In the genomic region with DNA sequence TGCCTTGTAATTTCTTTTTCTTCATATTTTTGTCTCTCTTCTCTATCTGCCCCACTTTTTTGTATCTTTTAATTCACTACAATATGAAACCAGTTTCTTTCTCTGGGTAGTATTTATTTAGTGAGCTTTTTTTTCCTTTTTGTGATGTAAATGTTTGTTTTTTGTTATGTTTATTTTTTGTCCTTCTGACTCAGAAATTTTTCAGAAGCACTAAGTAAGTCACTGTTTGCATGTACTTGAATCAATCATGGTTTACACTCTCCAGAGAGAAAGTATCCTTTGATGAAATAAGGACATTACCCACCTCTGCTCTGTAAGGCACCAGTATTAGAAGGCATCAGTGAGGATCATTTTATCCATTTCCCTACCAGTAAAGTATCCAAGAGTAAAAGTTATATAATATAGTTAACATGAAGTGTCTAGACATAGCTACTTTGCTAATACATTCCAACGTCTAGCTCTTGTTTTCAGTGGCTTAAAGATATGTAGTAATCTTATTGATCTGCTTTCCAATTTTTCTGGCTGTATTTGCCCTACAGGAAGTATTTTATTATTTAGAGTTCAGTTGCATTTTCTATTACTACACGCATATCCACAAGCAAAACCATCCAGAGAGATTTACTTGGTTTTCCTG, we compare ENCODE assay signal across 1 cellular context.
TF ChIP-seq lines count a peak whose summit lies in the region.

No MANE protein-coding gene starts in this region.

TF ChIP-seq in GM23338, 12 proteins besides CTCF, POLR2A, EP300 and RAD21:
- TF ChIP-seq CREB1 (CRISPR knock-in tag; IDR thresholded peaks at IDR 0.05; ENCODE audit: low read depth) (no peak), EZH2 (IDR thresholded peaks at IDR 0.05; ENCODE audit: low read depth, unreplicated experiment) (no peak), STAT1 (IDR thresholded peaks at IDR 0.05; ENCODE audit: unreplicated experiment) (no peak), ZNF331 (CRISPR knock-in tag; IDR thresholded peaks at IDR 0.05; ENCODE audit: low read depth) (no peak), JUNB (IDR thresholded peaks at IDR 0.05; ENCODE audit: unreplicated experiment) (no peak), ZNF114 (CRISPR knock-in tag; IDR thresholded peaks at IDR 0.05) (no peak), NANOG (IDR thresholded peaks at IDR 0.05; ENCODE audit: borderline replicate concordance) (no peak), EZH2phosphoT487 (IDR thresholded peaks at IDR 0.05; ENCODE audit: unreplicated experiment) (no peak)
- TF ChIP-seq, protein P1, sequence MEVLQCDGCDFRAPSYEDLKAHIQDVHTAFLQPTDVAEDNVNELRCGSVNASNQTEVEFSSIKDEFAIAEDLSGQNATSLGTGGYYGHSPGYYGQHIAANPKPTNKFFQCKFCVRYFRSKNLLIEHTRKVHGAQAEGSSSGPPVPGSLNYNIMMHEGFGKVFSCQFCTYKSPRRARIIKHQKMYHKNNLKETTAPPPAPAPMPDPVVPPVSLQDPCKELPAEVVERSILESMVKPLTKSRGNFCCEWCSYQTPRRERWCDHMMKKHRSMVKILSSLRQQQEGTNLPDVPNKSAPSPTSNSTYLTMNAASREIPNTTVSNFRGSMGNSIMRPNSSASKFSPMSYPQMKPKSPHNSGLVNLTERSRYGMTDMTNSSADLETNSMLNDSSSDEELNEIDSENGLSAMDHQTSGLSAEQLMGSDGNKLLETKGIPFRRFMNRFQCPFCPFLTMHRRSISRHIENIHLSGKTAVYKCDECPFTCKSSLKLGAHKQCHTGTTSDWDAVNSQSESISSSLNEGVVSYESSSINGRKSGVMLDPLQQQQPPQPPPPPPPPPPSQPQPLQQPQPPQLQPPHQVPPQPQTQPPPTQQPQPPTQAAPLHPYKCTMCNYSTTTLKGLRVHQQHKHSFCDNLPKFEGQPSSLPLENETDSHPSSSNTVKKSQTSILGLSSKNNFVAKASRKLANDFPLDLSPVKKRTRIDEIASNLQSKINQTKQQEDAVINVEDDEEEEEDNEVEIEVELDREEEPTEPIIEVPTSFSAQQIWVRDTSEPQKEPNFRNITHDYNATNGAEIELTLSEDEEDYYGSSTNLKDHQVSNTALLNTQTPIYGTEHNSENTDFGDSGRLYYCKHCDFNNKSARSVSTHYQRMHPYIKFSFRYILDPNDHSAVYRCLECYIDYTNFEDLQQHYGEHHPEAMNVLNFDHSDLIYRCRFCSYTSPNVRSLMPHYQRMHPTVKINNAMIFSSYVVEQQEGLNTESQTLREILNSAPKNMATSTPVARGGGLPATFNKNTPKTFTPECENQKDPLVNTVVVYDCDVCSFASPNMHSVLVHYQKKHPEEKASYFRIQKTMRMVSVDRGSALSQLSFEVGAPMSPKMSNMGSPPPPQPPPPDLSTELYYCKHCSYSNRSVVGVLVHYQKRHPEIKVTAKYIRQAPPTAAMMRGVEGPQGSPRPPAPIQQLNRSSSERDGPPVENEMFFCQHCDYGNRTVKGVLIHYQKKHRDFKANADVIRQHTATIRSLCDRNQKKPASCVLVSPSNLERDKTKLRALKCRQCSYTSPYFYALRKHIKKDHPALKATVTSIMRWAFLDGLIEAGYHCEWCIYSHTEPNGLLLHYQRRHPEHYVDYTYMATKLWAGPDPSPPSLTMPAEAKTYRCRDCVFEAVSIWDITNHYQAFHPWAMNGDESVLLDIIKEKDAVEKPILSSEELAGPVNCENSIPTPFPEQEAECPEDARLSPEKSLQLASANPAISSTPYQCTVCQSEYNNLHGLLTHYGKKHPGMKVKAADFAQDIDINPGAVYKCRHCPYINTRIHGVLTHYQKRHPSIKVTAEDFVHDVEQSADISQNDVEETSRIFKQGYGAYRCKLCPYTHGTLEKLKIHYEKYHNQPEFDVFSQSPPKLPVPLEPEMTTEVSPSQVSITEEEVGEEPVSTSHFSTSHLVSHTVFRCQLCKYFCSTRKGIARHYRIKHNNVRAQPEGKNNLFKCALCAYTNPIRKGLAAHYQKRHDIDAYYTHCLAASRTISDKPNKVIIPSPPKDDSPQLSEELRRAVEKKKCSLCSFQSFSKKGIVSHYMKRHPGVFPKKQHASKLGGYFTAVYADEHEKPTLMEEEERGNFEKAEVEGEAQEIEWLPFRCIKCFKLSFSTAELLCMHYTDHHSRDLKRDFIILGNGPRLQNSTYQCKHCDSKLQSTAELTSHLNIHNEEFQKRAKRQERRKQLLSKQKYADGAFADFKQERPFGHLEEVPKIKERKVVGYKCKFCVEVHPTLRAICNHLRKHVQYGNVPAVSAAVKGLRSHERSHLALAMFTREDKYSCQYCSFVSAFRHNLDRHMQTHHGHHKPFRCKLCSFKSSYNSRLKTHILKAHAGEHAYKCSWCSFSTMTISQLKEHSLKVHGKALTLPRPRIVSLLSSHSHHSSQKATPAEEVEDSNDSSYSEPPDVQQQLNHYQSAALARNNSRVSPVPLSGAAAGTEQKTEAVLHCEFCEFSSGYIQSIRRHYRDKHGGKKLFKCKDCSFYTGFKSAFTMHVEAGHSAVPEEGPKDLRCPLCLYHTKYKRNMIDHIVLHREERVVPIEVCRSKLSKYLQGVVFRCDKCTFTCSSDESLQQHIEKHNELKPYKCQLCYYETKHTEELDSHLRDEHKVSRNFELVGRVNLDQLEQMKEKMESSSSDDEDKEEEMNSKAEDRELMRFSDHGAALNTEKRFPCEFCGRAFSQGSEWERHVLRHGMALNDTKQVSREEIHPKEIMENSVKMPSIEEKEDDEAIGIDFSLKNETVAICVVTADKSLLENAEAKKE (CRISPR knock-in tag; IDR thresholded peaks at IDR 0.05), result no peak
